12 cellular contexts compared by ENCODE assay signal in genomic region chr7:91995391-91995790, GRCh38. TPM values are rescaled to one million over a fixed set of nuclear protein-coding genes. Genes with fewer than 3 reads are reported as not detected.
DNase-seq lines count a peak whose midpoint lies in the region; ATAC-seq and TF ChIP-seq lines count a peak whose summit lies in the region.
"Had no signal": no experiment of that assay in that cellular context is flagged by ENCODE, and none has a peak within 500 bp of the region (broad histone marks: within the 10 kb centered on the region; RNA-seq: fewer than 3 reads in every experiment).

No MANE protein-coding gene starts in this region.

- H3K27ac ChIP-seq in RWPE1, result no peak overlapping the region
- H3K27ac ChIP-seq: foreskin keratinocyte, SK-N-MC had no signal

- H3K4me3 ChIP-seq in Jurkat, Clone E6-1 (ENCODE audit: low read length), result no peak overlapping the region
- H3K4me3 ChIP-seq: SK-N-MC had no signal

- POLR2A ChIA-PET in RWPE1 (lab: Yijun Ruan, JAX; ENCODE audit: low non-redundant PET), result no interaction called here

- DNase-seq in GM20000 (ENCODE audit: low spot score) (peak; percentile 38), RWPE1 (ENCODE audit: low spot score) (no peak), NCI-H1105 (lab: John Stamatoyannopoulos, UW) (no peak)
- DNase-seq in Jurkat, Clone E6-1 (ENCODE audit: low read depth, low spot score), result peak; percentile 6
- no peak for DNase-seq in NK-92 treated with Interleukin-12 subunit alpha and Interleukin-12 subunit beta, amount 100 ng/mL, for 24 hours (lab: John Stamatoyannopoulos, UW)
- DNase-seq in activated CD4-positive, alpha-beta T cell treated with anti-CD3 and anti-CD28 coated beads for 4 hours, result no peak
- DNase-seq: foreskin keratinocyte, IMR-90, NCI-H510A had no signal

- TF ChIP-seq CTCF in GM20000 (IDR thresholded peaks at IDR 0.05; ENCODE audit: extremely low read depth, missing control alignments), result no peak
- TF ChIP-seq CTCF in RWPE1 (conservative IDR thresholded peaks at IDR 0.05; ENCODE audit: low read depth), result no peak

- CTCF ChIA-PET in RWPE1 (lab: Yijun Ruan, JAX), result interaction anchor here (0.5 kb wide), 1 partner anchor 85 kb away, joined by 4 read pairs; no protein-coding TSS in a partner anchor

- peak; percentile 93 for ATAC-seq in GM18508 (IDR thresholded peaks at IDR 0.05; ENCODE audit: insufficient read depth, unreplicated experiment)
- ATAC-seq in HG02973 (IDR thresholded peaks at IDR 0.05; ENCODE audit: unreplicated experiment), result peak; percentile 91
- ATAC-seq: foreskin keratinocyte had no signal

RNA-seq across cellular contexts. Expression of gene AKAP9, which starts 54.7 kb away (rescaled TPM):
- 18.5 TPM for polyA plus RNA-seq in Jurkat, Clone E6-1 (2012; ENCODE audit: insufficient read depth, insufficient read length)

Comparison
In these comparisons a context has a peak if more than half of its experiments do, and no peak if none do; other contexts are left out.
1. DNase-seq: peak in GM20000 (single experiment) and Jurkat, Clone E6-1 (single experiment); none in RWPE1 (single experiment), NK-92 treated with Interleukin-12 subunit alpha and Interleukin-12 subunit beta, amount 100 ng/mL, for 24 hours (single experiment), activated CD4-positive, alpha-beta T cell treated with anti-CD3 and anti-CD28 coated beads for 4 hours (0 of 2) and NCI-H1105 (single experiment).